ENCODE assay signal across 8 cellular contexts in the genomic region with DNA sequence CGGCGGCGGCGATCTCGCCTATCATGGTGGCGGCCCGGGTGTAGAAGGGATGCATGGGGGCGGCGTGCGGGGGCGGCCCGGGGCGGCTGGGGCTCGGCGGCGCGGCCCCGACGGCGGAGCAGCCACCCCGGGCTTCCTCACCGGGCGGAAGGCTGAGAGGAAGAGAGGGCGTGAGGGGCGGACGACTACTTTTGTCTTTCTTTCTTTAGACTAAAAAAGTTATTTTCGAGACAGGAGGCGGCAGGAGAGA. TPM values are rescaled to one million over a fixed set of nuclear protein-coding genes. Genes with fewer than 3 reads are reported as not detected.
DNase-seq lines count a peak whose midpoint lies in the region; ATAC-seq and TF ChIP-seq lines count a peak whose summit lies in the region.

No MANE protein-coding gene starts in this region.

- H3K4me3 ChIP-seq in AG09309 (ENCODE audit: control insufficient read depth, low read depth, low read length) (peak overlapping the region; percentile 88), GM23248 (peak overlapping the region; percentile 95), fibroblast of mammary gland (ENCODE audit: control insufficient read depth, low read depth, low read length) (peak overlapping the region; percentile 97), parathyroid adenoma (ENCODE audit: low read depth, low read length) (peak overlapping the region; percentile 88)

- DNase-seq in AG09309 (ENCODE audit: low read depth) (no peak), GM23248 (no peak), T-helper 17 cell (no peak), fibroblast of mammary gland (ENCODE audit: low read depth) (no peak), NCI-H526 (lab: John Stamatoyannopoulos, UW) (no peak), NCI-H510A treated with DMSO at 0.1 percent for 48 hours (lab: John Stamatoyannopoulos, UW) (no peak), NCI-H524 (lab: John Stamatoyannopoulos, UW) (no peak)

- H3K4me1 ChIP-seq in GM23248 (ENCODE audit: insufficient read depth) (peaks cover 36% of the 10 kb centered on the region), parathyroid adenoma (peaks cover 9% of the 10 kb centered on the region)

- no peak for TF ChIP-seq CTCF in AG09309 (IDR thresholded peaks at IDR 0.05; ENCODE audit: control insufficient read depth, insufficient read depth, low read depth, low read length, missing control alignments)
- no peak for TF ChIP-seq CTCF in fibroblast of mammary gland (conservative IDR thresholded peaks at IDR 0.05; ENCODE audit: control insufficient read depth, insufficient read depth, low read depth, low read length)
- TF ChIP-seq CTCF in parathyroid adenoma (IDR thresholded peaks at IDR 0.05): no peak

- H3K4me1 Mint-ChIP-seq in T-helper 17 cell: peaks cover 30% of the 10 kb centered on the region

- ATAC-seq in T-helper 17 cell: peak; percentile 4

- peak overlapping the region; percentile 90 for H3K27ac ChIP-seq in GM23248
- H3K27ac ChIP-seq in parathyroid adenoma: peak overlapping the region; percentile 98

- H3F3A ChIP-seq in GM23248 (ENCODE audit: insufficient read depth): peaks cover 41% of the 10 kb centered on the region

- H2AFZ ChIP-seq in GM23248: no peak overlapping the region; the same call in 1 of the 2 replicates
- peak overlapping the region; percentile 73 for H2AFZ ChIP-seq in parathyroid adenoma

- H3K27me3 ChIP-seq in GM23248 (replicated peaks; ENCODE audit: insufficient read depth) (no peaks in the 10 kb centered on the region), parathyroid adenoma (ENCODE audit: control insufficient read depth, insufficient read depth, low read length) (no peaks in the 10 kb centered on the region)

- H3K4me3 Mint-ChIP-seq in T-helper 17 cell: peak overlapping the region; percentile 99

- H3K36me3 ChIP-seq in GM23248 (ENCODE audit: low read depth): peaks cover 30% of the 10 kb centered on the region
- H3K36me3 ChIP-seq in parathyroid adenoma (ENCODE audit: control insufficient read depth, insufficient read depth, low read length): no peaks in the 10 kb centered on the region

- no peaks in the 10 kb centered on the region for H3K9me2 ChIP-seq in GM23248 (ENCODE audit: insufficient read depth)

- H3K4me2 ChIP-seq in GM23248 (ENCODE audit: unreplicated experiment): peak overlapping the region; percentile 98
- peak overlapping the region; percentile 66 for H3K4me2 ChIP-seq in parathyroid adenoma (ENCODE audit: low read length)

- H4K20me1 ChIP-seq in GM23248 (ENCODE audit: insufficient read depth): peaks cover 4% of the 10 kb centered on the region; the same call in 1 of the 2 replicates

- H3K9me3 ChIP-seq in GM23248 (ENCODE audit: low read depth): no peaks in the 10 kb centered on the region
- H3K9me3 ChIP-seq in T-helper 17 cell (ENCODE audit: control insufficient read depth, low read length, poor library complexity, severe bottlenecking): peaks cover 7% of the 10 kb centered on the region
- H3K9me3 ChIP-seq in parathyroid adenoma (ENCODE audit: control insufficient read depth, low read length): no peaks in the 10 kb centered on the region

- no peaks in the 10 kb centered on the region for H3K27me3 Mint-ChIP-seq in T-helper 17 cell

- H3K79me2 ChIP-seq in GM23248 (ENCODE audit: insufficient read depth) (peaks cover 52% of the 10 kb centered on the region), parathyroid adenoma (peaks cover 22% of the 10 kb centered on the region)

- H3K27ac Mint-ChIP-seq in T-helper 17 cell: peak overlapping the region; percentile 99

- WGBS in GM23248 (ENCODE audit: low coverage in 1 of 2, low lambda C conversion rate in 2 of 2, missing lambda C conversion rate in 2 of 2), 2 experiments: 0 to 8% methylated on average over 17 to 28 of the region's 28 CpGs

- H3K36me3 Mint-ChIP-seq in T-helper 17 cell (ENCODE audit: low read depth): peaks cover 18% of the 10 kb centered on the region

- H3K9ac ChIP-seq in GM23248: peak overlapping the region; percentile 95
- peak overlapping the region; percentile 98 for H3K9ac ChIP-seq in parathyroid adenoma

- in situ Hi-C loops in GM23248 (cut with MboI): loop anchor here (10.0 to 25.0 kb wide), 3 partner anchors 419 to 761 kb away; no protein-coding TSS in a partner anchor

RNA-seq across cellular contexts. Expression of a gene that starts 0.2 kb away (rescaled TPM):
- 13.9 and 14.4 TPM in 2 replicates for total RNA-seq in GM23248 (2014; rRNA removed; shearing (Covaris generic))
- polyA plus RNA-seq in GM23248 (2016; fragmentation: Nextera tagmentation; extraction: Ambion mirVana): 58.9 and 62.2 TPM in 2 replicates
- total RNA-seq in T-helper 17 cell: 1,000 to 10,000 TPM; 1,109 to 1,137 TPM

Comparison
In these comparisons a context has a peak if more than half of its experiments do, and no peak if none do; other contexts are left out.
1. RNA of a gene that starts 0.2 kb away (total RNA-seq): 1,109 to 1,137 TPM in T-helper 17 cell; 13.9 to 14.4 TPM in GM23248; every median in the first group is over 10 times any median in the second.
2. Peak in every context shown above with its lines, with median percentiles within 50 percentile points of each other: H3K4me3 ChIP-seq.